2 cellular contexts compared by ENCODE assay signal in the genomic region with DNA sequence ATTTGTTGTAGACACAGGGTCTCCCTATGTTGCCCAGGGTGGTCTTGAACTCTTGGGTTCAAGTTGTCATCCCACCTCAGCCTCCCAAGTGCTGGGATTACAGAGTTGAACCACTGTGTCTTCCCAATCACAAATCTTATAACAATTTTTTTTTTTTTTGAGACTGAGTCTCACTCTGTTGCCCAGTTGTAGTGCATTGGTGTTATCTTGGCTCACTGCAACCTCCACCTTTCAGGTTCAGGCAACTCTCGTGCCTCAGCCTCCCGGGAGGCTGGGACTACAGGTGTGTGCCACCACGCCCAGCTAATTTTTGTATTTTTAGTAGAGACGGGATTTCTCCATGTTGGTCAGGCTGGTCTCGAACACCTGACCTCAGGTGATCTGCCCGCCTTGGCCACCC.
TF ChIP-seq lines count a peak whose summit lies in the region.

No MANE protein-coding gene starts in this region.

TF ChIP-seq in HEK293, 187 proteins besides CTCF, POLR2A, EP300 and RAD21:
- TF ChIP-seq ZNF121 (tag by site-specific recombination; IDR thresholded peaks at IDR 0.05) = peak; percentile 57; the same call in 1 of the 2 replicates

TF ChIP-seq in H1, 55 proteins besides CTCF, POLR2A, EP300 and RAD21:
- TF ChIP-seq KDM1A (IDR thresholded peaks at IDR 0.05; ENCODE audit: borderline replicate concordance, low read length) = 0 out of 2 replicates have a peak, but pooled peaks have one; percentile 47
TF ChIP-seq in H1: peak in this region for 1; not testable (repeated sequence) for 54.
